Comparison of ENCODE assay signal across 22 cellular contexts in genomic region chr19:17605117-17605516, GRCh38. TPM values are rescaled to one million over a fixed set of nuclear protein-coding genes. Genes with fewer than 3 reads are reported as not detected.
DNase-seq lines count a peak whose midpoint lies in the region; ATAC-seq and TF ChIP-seq lines count a peak whose summit lies in the region.
"Had no signal": no experiment of that assay in that cellular context is flagged by ENCODE, and none has a peak within 500 bp of the region (broad histone marks: within the 10 kb centered on the region; RNA-seq: fewer than 3 reads in every experiment).

No MANE protein-coding gene starts in this region.

- no peaks in the 10 kb centered on the region for H4K20me1 ChIP-seq in SU-DHL-6 (ENCODE audit: low read depth, low read length)

- peaks cover 33% of the 10 kb centered on the region for H3K27me3 Mint-ChIP-seq in activated CD8-positive, alpha-beta T cell treated with anti-CD3 and anti-CD28 coated beads, Interleukin-2, amount 10 ng/mL, durations not matched to agents 7 days and 5 days (ENCODE audit: low read depth)
- H3K27me3 Mint-ChIP-seq in activated CD8-positive, alpha-beta T cell treated with anti-CD3 and anti-CD28 coated beads for 36 hours: peaks cover 27% of the 10 kb centered on the region
- H3K27me3 Mint-ChIP-seq in naive thymus-derived CD4-positive, alpha-beta T cell: peaks cover 31 to 46% (median 40%) of the 10 kb centered on the region in 5 donors

- no peak overlapping the region for H3K9ac ChIP-seq in SU-DHL-6 (ENCODE audit: low read length)

- H3K36me3 Mint-ChIP-seq in activated CD8-positive, alpha-beta T cell treated with anti-CD3 and anti-CD28 coated beads, Interleukin-2, amount 10 ng/mL, durations not matched to agents 7 days and 5 days (ENCODE audit: low read depth): no peaks in the 10 kb centered on the region
- no peaks in the 10 kb centered on the region for H3K36me3 Mint-ChIP-seq in activated CD8-positive, alpha-beta T cell treated with anti-CD3 and anti-CD28 coated beads for 36 hours (ENCODE audit: low read depth)
- H3K36me3 Mint-ChIP-seq in naive thymus-derived CD4-positive, alpha-beta T cell: no peaks in the 10 kb centered on the region
- H3K36me3 Mint-ChIP-seq: natural killer cell had no signal

- 0 out of 2 replicates have a peak, but pooled peaks cover 9% of the 10 kb centered on the region for H3F3A ChIP-seq in SU-DHL-6 (ENCODE audit: insufficient read depth)

- H3K79me2 ChIP-seq in SU-DHL-6 (ENCODE audit: insufficient read depth, low read length): no peaks in the 10 kb centered on the region

- WGBS in transverse colon (ENCODE audit: low coverage in 1 of 2), 2 donors: 80% methylated on average over 8 of the region's 8 CpGs; no CpG with 5 or more reads in 1 of the 2 donors

- no peak for TF ChIP-seq POLR2A in transverse colon (IDR thresholded peaks at IDR 0.05)

- in situ Hi-C loops in HAP-1 (cut with MboI; ENCODE audit: low sequenced_read_pairs) (no loop called here), transverse colon (cut with MboI; ENCODE audit: low pct_ligation_motif_present in 1 of 4, low pct_unique_long_range_greater_than_20kb in 1 of 4, low sequenced_read_pairs in 3 of 4) (no loop called here)

- H3K9me3 ChIP-seq in HAP-1 (no peaks in the 10 kb centered on the region), SU-DHL-6 (ENCODE audit: insufficient read depth, low read length) (no peaks in the 10 kb centered on the region), transverse colon (no peaks in the 10 kb centered on the region)
- no peaks in the 10 kb centered on the region for H3K9me3 ChIP-seq in naive thymus-derived CD4-positive, alpha-beta T cell (ENCODE audit: control insufficient read depth in 2 of 3, low read length in 3 of 3)
- H3K9me3 ChIP-seq: left ventricle myocardium inferior, spleen, suprapubic skin, uterus had no signal

- no peak overlapping the region for H3K27ac Mint-ChIP-seq in activated CD8-positive, alpha-beta T cell treated with anti-CD3 and anti-CD28 coated beads, Interleukin-2, amount 10 ng/mL, durations not matched to agents 7 days and 5 days
- no peak overlapping the region for H3K27ac Mint-ChIP-seq in activated CD8-positive, alpha-beta T cell treated with anti-CD3 and anti-CD28 coated beads for 36 hours
- H3K27ac Mint-ChIP-seq in naive thymus-derived CD4-positive, alpha-beta T cell: no peak overlapping the region
- H3K27ac Mint-ChIP-seq: activated T-cell treated with anti-CD3 and anti-CD28 coated beads, Interleukin-2, amount 50 U/mL, for 24 hours; effector memory CD8-positive, alpha-beta T cell had no signal

- no peak for ATAC-seq in activated CD8-positive, alpha-beta T cell treated with anti-CD3 and anti-CD28 coated beads, Interleukin-2, amount 10 ng/mL, durations not matched to agents 7 days and 5 days
- no peak for ATAC-seq in activated CD8-positive, alpha-beta T cell treated with anti-CD3 and anti-CD28 coated beads for 36 hours
- no peak for ATAC-seq in naive thymus-derived CD4-positive, alpha-beta T cell
- ATAC-seq in HG02759 (IDR thresholded peaks at IDR 0.05; ENCODE audit: unreplicated experiment) (no peak), GM21423 (IDR thresholded peaks at IDR 0.05; ENCODE audit: unreplicated experiment) (no peak)

- H3K4me2 ChIP-seq in SU-DHL-6 (ENCODE audit: low read depth, low read length, poor library complexity, severe bottlenecking): peak overlapping the region; percentile 60

- DNase-seq in activated CD8-positive, alpha-beta T cell treated with anti-CD3 and anti-CD28 coated beads, Interleukin-2, amount 10 ng/mL, durations not matched to agents 7 days and 5 days: no peak
- no peak for DNase-seq in activated CD8-positive, alpha-beta T cell treated with anti-CD3 and anti-CD28 coated beads for 36 hours
- no peak for DNase-seq in HAP-1 (ENCODE audit: low spot score in 2 of 2)
- no peak for DNase-seq in naive thymus-derived CD4-positive, alpha-beta T cell
- DNase-seq in transverse colon: no peak
- DNase-seq: amniotic stem cell; effector memory CD8-positive, alpha-beta T cell; left ventricle myocardium inferior; NCI-H1694 treated with DMSO at 0.1 percent for 48 hours; NCI-H524; NK-92 treated with Interleukin-12 subunit alpha and Interleukin-12 subunit beta, amount 100 ng/mL, for 24 hours; RPMI8226; spleen; WERI-Rb-1 had no signal

- no peaks in the 10 kb centered on the region for H3K9me3 Mint-ChIP-seq in activated CD8-positive, alpha-beta T cell treated with anti-CD3 and anti-CD28 coated beads, Interleukin-2, amount 10 ng/mL, durations not matched to agents 7 days and 5 days (ENCODE audit: insufficient read depth)
- no peaks in the 10 kb centered on the region for H3K9me3 Mint-ChIP-seq in activated CD8-positive, alpha-beta T cell treated with anti-CD3 and anti-CD28 coated beads for 36 hours
- H3K9me3 Mint-ChIP-seq in naive thymus-derived CD4-positive, alpha-beta T cell: peaks cover 0 to 5% (median 0%) of the 10 kb centered on the region in 11 donors
- H3K9me3 Mint-ChIP-seq: activated T-cell treated with anti-CD3 and anti-CD28 coated beads, Interleukin-2, amount 50 U/mL, for 24 hours; effector memory CD8-positive, alpha-beta T cell; natural killer cell had no signal

- CTCF ChIA-PET in activated CD8-positive, alpha-beta T cell treated with anti-CD3 and anti-CD28 coated beads, Interleukin-2, amount 10 ng/mL, durations not matched to agents 7 days and 5 days (lab: Charles Lee): interaction anchor here (0.7 to 3.7 kb wide), 6 partner anchors 17 to 275 kb away, joined by 3 to 23 read pairs (median 4); partner anchors contain the start of genes FCHO1 and RPL18A
- CTCF ChIA-PET in activated CD8-positive, alpha-beta T cell treated with anti-CD3 and anti-CD28 coated beads for 36 hours (lab: Charles Lee): interaction anchor here (1.0 to 3.7 kb wide), 6 partner anchors 13 to 161 kb away, joined by 3 to 15 read pairs (median 6); no protein-coding TSS in a partner anchor
- CTCF ChIA-PET in naive thymus-derived CD4-positive, alpha-beta T cell (lab: Charles Lee): no interaction called here

- POLR2A ChIA-PET in activated CD8-positive, alpha-beta T cell treated with anti-CD3 and anti-CD28 coated beads, Interleukin-2, amount 10 ng/mL, durations not matched to agents 7 days and 5 days (lab: Charles Lee): interaction anchor here (1.3 kb wide), 1 partner anchor 11 kb away, joined by 3 read pairs; no protein-coding TSS in a partner anchor
- POLR2A ChIA-PET in activated CD8-positive, alpha-beta T cell treated with anti-CD3 and anti-CD28 coated beads for 36 hours (lab: Charles Lee): interaction anchor here (0.9 to 2.0 kb wide), 4 partner anchors 11 to 186 kb away, joined by 3 to 6 read pairs (median 4); no protein-coding TSS in a partner anchor
- POLR2A ChIA-PET in naive thymus-derived CD4-positive, alpha-beta T cell (lab: Charles Lee): no interaction called here

- H3K4me1 Mint-ChIP-seq in activated CD8-positive, alpha-beta T cell treated with anti-CD3 and anti-CD28 coated beads, Interleukin-2, amount 10 ng/mL, durations not matched to agents 7 days and 5 days (ENCODE audit: low read depth): peaks cover 7% of the 10 kb centered on the region
- H3K4me1 Mint-ChIP-seq in activated CD8-positive, alpha-beta T cell treated with anti-CD3 and anti-CD28 coated beads for 36 hours (ENCODE audit: low read depth): peaks cover 7% of the 10 kb centered on the region
- peaks cover 0 to 14% (median 12%) of the 10 kb centered on the region in 7 donors for H3K4me1 Mint-ChIP-seq in naive thymus-derived CD4-positive, alpha-beta T cell

- intact Hi-C loops in activated CD8-positive, alpha-beta T cell treated with anti-CD3 and anti-CD28 coated beads for 36 hours (cut with micrococcal nuclease): no loop called here
- intact Hi-C loops in naive thymus-derived CD4-positive, alpha-beta T cell (cut with micrococcal nuclease): loop anchor here in 1 of 2 donors (5.0 kb wide), 1 partner anchor 327 kb away; the partner anchor contains the start of gene CCDC124
- intact Hi-C loops in transverse colon (cut with DNase I; ENCODE audit: low total_unique reads): no loop called here

- H3K4me3 Mint-ChIP-seq in activated CD8-positive, alpha-beta T cell treated with anti-CD3 and anti-CD28 coated beads, Interleukin-2, amount 10 ng/mL, durations not matched to agents 7 days and 5 days: peak overlapping the region; percentile 16
- no peak overlapping the region for H3K4me3 Mint-ChIP-seq in activated CD8-positive, alpha-beta T cell treated with anti-CD3 and anti-CD28 coated beads for 36 hours
- peak overlapping the region in 6 of 10 donors; percentile 32 to 63 (median 38) for H3K4me3 Mint-ChIP-seq in naive thymus-derived CD4-positive, alpha-beta T cell
- H3K4me3 Mint-ChIP-seq: natural killer cell had no signal

- no peak overlapping the region for H2AFZ ChIP-seq in SU-DHL-6 (ENCODE audit: low read depth, low read length, severe bottlenecking)

- H3K27ac ChIP-seq in SU-DHL-6 (ENCODE audit: low read depth, low read length): no peak overlapping the region
- H3K27ac ChIP-seq in naive thymus-derived CD4-positive, alpha-beta T cell (ENCODE audit: low read depth, low read length): no peak overlapping the region
- H3K27ac ChIP-seq in transverse colon: no peak overlapping the region
- H3K27ac ChIP-seq: foreskin keratinocyte, suprapubic skin, uterus, WERI-Rb-1 had no signal

- no peaks in the 10 kb centered on the region for H3K36me3 ChIP-seq in HAP-1 (replicated peaks)
- no peaks in the 10 kb centered on the region for H3K36me3 ChIP-seq in SU-DHL-6 (ENCODE audit: low read length)
- no peaks in the 10 kb centered on the region for H3K36me3 ChIP-seq in naive thymus-derived CD4-positive, alpha-beta T cell (ENCODE audit: control insufficient read depth in 2 of 3, insufficient read depth in 3 of 3, low read length in 3 of 3)
- H3K36me3 ChIP-seq in transverse colon: no peaks in the 10 kb centered on the region
- H3K36me3 ChIP-seq: left ventricle myocardium inferior, spleen, suprapubic skin, uterus had no signal

- no peak for TF ChIP-seq CTCF in activated CD8-positive, alpha-beta T cell treated with anti-CD3 and anti-CD28 coated beads for 36 hours (IDR thresholded peaks at IDR 0.05)
- no peak for TF ChIP-seq CTCF in SU-DHL-6 (IDR thresholded peaks at IDR 0.05; ENCODE audit: insufficient read depth, low read length, poor library complexity, severe bottlenecking)
- no peak for TF ChIP-seq CTCF in transverse colon (IDR thresholded peaks at IDR 0.05)

- no peak for TF ChIP-seq EP300 in transverse colon (IDR thresholded peaks at IDR 0.05; ENCODE audit: low read depth)

- no peaks in the 10 kb centered on the region for H3K9me2 ChIP-seq in SU-DHL-6 (replicated peaks; ENCODE audit: insufficient read depth, low read length)

- H3K4me3 ChIP-seq in HAP-1: peak overlapping the region; percentile 32
- no peak overlapping the region for H3K4me3 ChIP-seq in SU-DHL-6 (ENCODE audit: insufficient read depth, low read length, poor library complexity, severe bottlenecking)
- no peak overlapping the region for H3K4me3 ChIP-seq in naive thymus-derived CD4-positive, alpha-beta T cell (ENCODE audit: low read length)
- no peak overlapping the region for H3K4me3 ChIP-seq in transverse colon

- H3K4me1 ChIP-seq in HAP-1: peaks cover 7% of the 10 kb centered on the region
- H3K4me1 ChIP-seq in naive thymus-derived CD4-positive, alpha-beta T cell (ENCODE audit: control insufficient read depth in 2 of 2, insufficient read depth in 2 of 2, low read length in 2 of 2): peaks cover 2 to 7% of the 10 kb centered on the region in 2 donors
- H3K4me1 ChIP-seq in transverse colon: peaks cover 4 to 11% (median 9%) of the 10 kb centered on the region in 4 donors
- H3K4me1 ChIP-seq: foreskin keratinocyte had no signal

- H3K27me3 ChIP-seq in HAP-1 (ENCODE audit: low read depth) (peaks cover 5% of the 10 kb centered on the region; the same call in 1 of the 2 replicates), SU-DHL-6 (ENCODE audit: low read length) (no peaks in the 10 kb centered on the region), transverse colon (peaks cover 54% of the 10 kb centered on the region)
- H3K27me3 ChIP-seq in naive thymus-derived CD4-positive, alpha-beta T cell (ENCODE audit: control insufficient read depth in 2 of 2, insufficient read depth in 2 of 2, low read length in 2 of 2): no peaks in the 10 kb centered on the region

RNA-seq across cellular contexts. Expression of gene COLGALT1, which starts 49.7 kb away (rescaled TPM):
- total RNA-seq in activated CD8-positive, alpha-beta T cell treated with anti-CD3 and anti-CD28 coated beads, Interleukin-2, amount 10 ng/mL, durations not matched to agents 7 days and 5 days: 10 to 100 TPM; 74.6 to 75.0 TPM
- total RNA-seq in activated CD8-positive, alpha-beta T cell treated with anti-CD3 and anti-CD28 coated beads for 36 hours: 10 to 100 TPM; 62.1 to 64.2 TPM
- total RNA-seq in naive thymus-derived CD4-positive, alpha-beta T cell: 10 to 100 TPM; 50.1 to 70.6 (median 61.3) TPM
- 10 to 100 TPM; 13.2 to 23.8 TPM for polyA plus RNA-seq in naive thymus-derived CD4-positive, alpha-beta T cell
- total RNA-seq in transverse colon: 10 to 100 TPM; 38.6 to 78.6 (median 54.7) TPM
